Comparison of ENCODE assay signal across 10 cellular contexts in genomic region chr14:39376671-39377403, GRCh38. TPM values are rescaled to one million over a fixed set of nuclear protein-coding genes. Genes with fewer than 3 reads are reported as not detected.
DNase-seq lines count a peak whose midpoint lies in the region; ATAC-seq and TF ChIP-seq lines count a peak whose summit lies in the region.
"Had no signal": no experiment of that assay in that cellular context is flagged by ENCODE, and none has a peak within 500 bp of the region (broad histone marks: within the 10 kb centered on the region; RNA-seq: fewer than 3 reads in every experiment).

No MANE protein-coding gene starts in this region.

- peaks cover 6% of the 10 kb centered on the region for H3F3A ChIP-seq in SK-N-SH (replicated peaks; ENCODE audit: insufficient read depth)

- TF ChIP-seq CTCF in SK-N-SH (IDR thresholded peaks at IDR 0.05): no peak
- TF ChIP-seq CTCF in heart left ventricle (IDR thresholded peaks at IDR 0.05): no peak
- no peak for TF ChIP-seq CTCF in psoas muscle (IDR thresholded peaks at IDR 0.05)
- TF ChIP-seq CTCF in Peyer's patch (IDR thresholded peaks at IDR 0.05): no peak

- WGBS in SK-N-SH (ENCODE audit: low lambda C conversion rate): 11% methylated on average over 4 of the region's 4 CpGs
- WGBS in heart left ventricle, 4 donors: 21 to 37% (median 27%) methylated on average over 4 of the region's 4 CpGs
- 13 to 18% (median 14%) methylated on average over 4 of the region's 4 CpGs for WGBS in psoas muscle, 3 donors

- H4K20me1 ChIP-seq in SK-N-SH (ENCODE audit: insufficient read depth): no peaks in the 10 kb centered on the region

- peak overlapping the region; percentile 86; the same call in 1 of the 2 replicates for H2AFZ ChIP-seq in SK-N-SH (ENCODE audit: low read depth)

- TF ChIP-seq EP300 in SK-N-SH (IDR thresholded peaks at IDR 0.05; ENCODE audit: borderline replicate concordance in 1 of 2, low read depth in 1 of 2, low read length in 1 of 2): no peak

- peak in 2 of 4 donors; percentile 45 to 54 for ATAC-seq in heart left ventricle
- peak; percentile 56 to 80 (median 67) for ATAC-seq in psoas muscle
- no peak for ATAC-seq in esophagus mucosa
- no peak for ATAC-seq in GM21825 (IDR thresholded peaks at IDR 0.05; ENCODE audit: unreplicated experiment)

- no peaks in the 10 kb centered on the region for H3K9me2 ChIP-seq in SK-N-SH

- POLR2A ChIA-PET in SK-N-SH (lab: Yijun Ruan, JAX): no interaction called here

- H3K79me2 ChIP-seq in SK-N-SH (ENCODE audit: insufficient read depth): no peaks in the 10 kb centered on the region

- H3K4me3 ChIP-seq in SK-N-SH (ENCODE audit: low read depth in 2 of 2, low read length in 1 of 2) (no peak overlapping the region), heart left ventricle (peak overlapping the region in 1 of 12 donors; percentile 14), psoas muscle (peak overlapping the region; percentile 51), Peyer's patch (no peak overlapping the region)

- TF ChIP-seq RAD21 in SK-N-SH (IDR thresholded peaks at IDR 0.05; ENCODE audit: low read length): no peak

- CTCF ChIA-PET in SK-N-SH (lab: Yijun Ruan, JAX): no interaction called here

- H3K4me2 ChIP-seq in SK-N-SH: peak overlapping the region; percentile 55; the same call in 1 of the 2 replicates

- H3K9me3 ChIP-seq in SK-N-SH (no peaks in the 10 kb centered on the region), heart left ventricle (no peaks in the 10 kb centered on the region), psoas muscle (no peaks in the 10 kb centered on the region), Peyer's patch (no peaks in the 10 kb centered on the region)

- H3K27me3 ChIP-seq in SK-N-SH (ENCODE audit: insufficient read depth): no peaks in the 10 kb centered on the region
- no peaks in the 10 kb centered on the region for H3K27me3 ChIP-seq in heart left ventricle
- no peaks in the 10 kb centered on the region for H3K27me3 ChIP-seq in psoas muscle (ENCODE audit: insufficient read depth in 3 of 3, low read length in 2 of 3)
- no peaks in the 10 kb centered on the region for H3K27me3 ChIP-seq in Peyer's patch

- H3K36me3 ChIP-seq in SK-N-SH (replicated peaks in 1 of 2; ENCODE audit: control insufficient read depth in 1 of 2, insufficient read depth in 2 of 2, low read length in 1 of 2) (no peaks in the 10 kb centered on the region), heart left ventricle (no peaks in the 10 kb centered on the region), psoas muscle (ENCODE audit: insufficient read depth in 1 of 2, low read depth in 1 of 2) (no peaks in the 10 kb centered on the region), Peyer's patch (no peaks in the 10 kb centered on the region)

- TF ChIP-seq POLR2A in heart left ventricle (IDR thresholded peaks at IDR 0.05): no peak
- no peak for TF ChIP-seq POLR2A in Peyer's patch (IDR thresholded peaks at IDR 0.05)

- DNase-seq in GF-D8 (lab: John Stamatoyannopoulos, UW): peak; percentile 30
- DNase-seq in SK-N-SH: no peak
- no peak for DNase-seq in heart left ventricle
- no peak for DNase-seq in psoas muscle
- DNase-seq in NCI-H526 treated with DMSO at 0.1 percent for 48 hours (lab: John Stamatoyannopoulos, UW): no peak
- DNase-seq in Peyer's patch: no peak
- DNase-seq: activated naive CD4-positive, alpha-beta T cell treated with anti-CD3 and anti-CD28 coated beads for 36 hours; DMS 273 treated with DMSO at 0.1 percent for 48 hours had no signal

- H3K4me1 ChIP-seq in SK-N-SH (ENCODE audit: control insufficient read depth in 1 of 2, insufficient read depth in 2 of 2, low read depth in 1 of 2, low read length in 1 of 2): peaks cover 0 to 18% of the 10 kb centered on the region in 2 experiments; a peak in 1 of 4 replicates
- peaks cover 0 to 12% (median 6%) of the 10 kb centered on the region in 12 donors for H3K4me1 ChIP-seq in heart left ventricle
- H3K4me1 ChIP-seq in psoas muscle: peaks cover 20% of the 10 kb centered on the region
- H3K4me1 ChIP-seq in Peyer's patch: no peaks in the 10 kb centered on the region

- H3K27ac ChIP-seq in SK-N-SH (ENCODE audit: low read depth in 2 of 2, low read length in 1 of 2): peak overlapping the region; percentile 58 to 90; a peak in 3 of 4 replicates
- peak overlapping the region in 11 of 12 donors; percentile 6 to 67 (median 32) for H3K27ac ChIP-seq in heart left ventricle
- H3K27ac ChIP-seq in psoas muscle: peak overlapping the region; percentile 84
- H3K27ac ChIP-seq in Peyer's patch: peak overlapping the region in 1 of 4 donors; percentile 2

- intact Hi-C loops in heart left ventricle (cut with DNase I) (no loop called here), psoas muscle (cut with DNase I) (no loop called here)

- H3K9ac ChIP-seq in SK-N-SH: peak overlapping the region; percentile 65

TF ChIP-seq in SK-N-SH, 30 proteins besides CTCF, POLR2A, EP300 and RAD21:
- no peak for TF ChIP-seq GABPA (IDR thresholded peaks at IDR 0.05; ENCODE audit: low read depth)
- no peak for TF ChIP-seq NFIC (IDR thresholded peaks at IDR 0.05; ENCODE audit: borderline replicate concordance)
- no peak for TF ChIP-seq RFX5 (IDR thresholded peaks at IDR 0.05; ENCODE audit: low read length)
- no peak for TF ChIP-seq TCF12 (IDR thresholded peaks at IDR 0.05)
- no peak for TF ChIP-seq NRF1 (IDR thresholded peaks at IDR 0.05; ENCODE audit: low read depth, low read length)
- no peak for TF ChIP-seq TEAD4 (IDR thresholded peaks at IDR 0.05; ENCODE audit: borderline replicate concordance, insufficient read depth)
- no peak for TF ChIP-seq SMC3 (IDR thresholded peaks at IDR 0.05; ENCODE audit: low read depth, low read length)
- no peak for TF ChIP-seq YY1 (IDR thresholded peaks at IDR 0.05; ENCODE audit: low read depth)
- no peak for TF ChIP-seq RCOR1 (IDR thresholded peaks at IDR 0.05; ENCODE audit: low read length)
- no peak for TF ChIP-seq TAF1 (IDR thresholded peaks at IDR 0.05; ENCODE audit: borderline replicate concordance, low read depth, low read length)
- peak; percentile 34; the same call in 1 of the 2 replicates for TF ChIP-seq FOSL2 (IDR thresholded peaks at IDR 0.05; ENCODE audit: borderline replicate concordance, low read depth)
- TF ChIP-seq PBX3 (IDR thresholded peaks at IDR 0.05): no peak
- TF ChIP-seq JUND (IDR thresholded peaks at IDR 0.05): 0 out of 2 replicates have a peak, but pooled peaks have one; percentile 11
- no peak for TF ChIP-seq REST (IDR thresholded peaks at IDR 0.05; ENCODE audit: low read depth, low read length)
- no peak for TF ChIP-seq CHD2 (IDR thresholded peaks at IDR 0.05; ENCODE audit: low read length, partially characterized antibody)
- no peak for TF ChIP-seq RXRA (IDR thresholded peaks at IDR 0.05; ENCODE audit: borderline replicate concordance, low read depth)

RNA-seq across cellular contexts. Expression of gene FBXO33, which starts 55.4 kb away (rescaled TPM):
- polyA plus RNA-seq in SK-N-SH (2012; rRNA removed) (4.2 and 6.3 TPM in 2 replicates), heart left ventricle (1 to 10 TPM; 2.5 to 6.6 TPM), psoas muscle (10 to 100 TPM in 1 of 3 donors, 1 to 10 TPM in 2; 2.0 to 11.5 (median 2.3) TPM)
- 5.7 and 5.8 TPM in 2 replicates for polyA plus RNA-seq in SK-N-SH (2012; cell fraction: cytosol; rRNA removed)
- 2.4 and 5.1 TPM in 2 replicates for polyA plus RNA-seq in SK-N-SH (2012; cell fraction: nucleus; rRNA removed)
- total RNA-seq in heart left ventricle (1 to 10 TPM; 3.8 to 8.4 (median 5.8) TPM), psoas muscle (1 to 10 TPM; 3.2 to 4.3 (median 3.6) TPM), esophagus mucosa (4.1 TPM), Peyer's patch (10 to 100 TPM in 2 of 4 donors, 1 to 10 TPM in 2; 6.2 to 15.8 (median 8.5) TPM)

Comparison
In these comparisons a context has a peak if more than half of its experiments do, and no peak if none do; other contexts are left out.
1. ATAC-seq: peak in psoas muscle (4 of 4); none in esophagus mucosa (single experiment) and GM21825 (single experiment).